ENCODE assay signal across 12 cellular contexts in the genomic region with DNA sequence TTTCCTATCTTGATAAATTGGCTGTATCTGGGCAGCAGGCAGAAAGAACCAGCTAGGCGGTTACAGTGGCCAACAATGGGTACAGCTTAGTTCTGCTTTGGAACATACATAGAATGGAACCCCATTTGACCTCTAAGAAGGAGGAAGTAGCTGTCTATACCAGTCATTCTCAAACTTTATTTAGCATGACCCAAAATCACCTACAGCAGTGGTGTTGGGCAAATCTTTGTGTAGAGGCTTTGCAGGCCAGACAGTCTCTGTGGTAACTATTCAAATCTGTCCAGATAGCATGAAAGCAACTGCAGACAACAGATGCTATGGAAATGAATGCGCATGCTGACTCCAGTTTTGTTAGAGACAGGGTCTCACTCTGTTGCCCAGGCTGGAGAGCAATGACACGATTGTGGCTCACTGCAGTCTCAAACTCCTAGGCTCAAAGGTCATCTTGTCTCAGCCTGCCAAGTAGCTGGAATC. TPM values are rescaled to one million over a fixed set of nuclear protein-coding genes. Genes with fewer than 3 reads are reported as not detected.
DNase-seq lines count a peak whose midpoint lies in the region; ATAC-seq and TF ChIP-seq lines count a peak whose summit lies in the region.
"Had no signal": no experiment of that assay in that cellular context is flagged by ENCODE, and none has a peak within 500 bp of the region (broad histone marks: within the 10 kb centered on the region; RNA-seq: fewer than 3 reads in every experiment).

No MANE protein-coding gene starts in this region.

- H3K4me1 ChIP-seq in OCI-LY7 (ENCODE audit: insufficient read depth, low read length, poor library complexity, severe bottlenecking) (peaks cover 75% of the 10 kb centered on the region), MM.1S (ENCODE audit: low read length) (no peaks in the 10 kb centered on the region), mammary epithelial cell (ENCODE audit: insufficient read depth, low read length) (no peaks in the 10 kb centered on the region)

- TF ChIP-seq CTCF in OCI-LY7 (conservative IDR thresholded peaks at IDR 0.05; ENCODE audit: low read length) (no peak), MM.1S (IDR thresholded peaks at IDR 0.05; ENCODE audit: low read length) (no peak), mammary epithelial cell (conservative IDR thresholded peaks at IDR 0.05 in 1 of 2, IDR thresholded peaks at IDR 0.05 in 1 of 2; ENCODE audit: extremely low read depth in 1 of 2, insufficient read depth in 1 of 2, low read depth in 1 of 2, low read length in 2 of 2) (no peak)

- BruUV-seq in OCI-LY7 (replicated peaks; lab: Mats Ljungman, UMichigan) (no TSS peak), mammary epithelial cell (replicated peaks; lab: Mats Ljungman, UMichigan) (no TSS peak)

- peaks cover 79% of the 10 kb centered on the region for H3K27me3 ChIP-seq in MM.1S (replicated peaks; ENCODE audit: insufficient read depth, low read length)
- H3K27me3 ChIP-seq in mammary epithelial cell (ENCODE audit: insufficient read depth, low read length), result no peaks in the 10 kb centered on the region
- H3K27me3 ChIP-seq: heart left ventricle had no signal

- CTCF ChIA-PET in OCI-LY7 (lab: Charles Lee; ENCODE audit: unreplicated experiment), result interaction anchor here (0.8 to 1.4 kb wide), 2 partner anchors 12 to 75 kb away, joined by 3 to 15 read pairs; partner anchors contain the start of gene KCNC3
- CTCF ChIA-PET in mammary epithelial cell (lab: Charles Lee; ENCODE audit: low non-redundant PET), result no interaction called here

- H3K27me3 Mint-ChIP-seq in stimulated activated memory B cell treated with anti-CD40 and anti-IgM and Interleukin-4, amounts not matched to agents 10 μg/mL and 1 μg/mL and 100 μg/mL, for 72 hours, result no peaks in the 10 kb centered on the region

- H3K36me3 Mint-ChIP-seq in activated naive CD4-positive, alpha-beta T cell treated with anti-CD3 and anti-CD28 coated beads, Interleukin-2, amount 50 U/mL, for 72 hours, result peaks cover 6 to 63% of the 10 kb centered on the region in 2 donors
- peaks cover 62% of the 10 kb centered on the region for H3K36me3 Mint-ChIP-seq in stimulated activated memory B cell treated with anti-CD40 and anti-IgM and Interleukin-4, amounts not matched to agents 10 μg/mL and 1 μg/mL and 100 μg/mL, for 72 hours

- peak; percentile 67 to 68 for ATAC-seq in activated naive CD4-positive, alpha-beta T cell treated with anti-CD3 and anti-CD28 coated beads, Interleukin-2, amount 50 U/mL, for 72 hours
- peak; percentile 71 for ATAC-seq in HG02938 (IDR thresholded peaks at IDR 0.05; ENCODE audit: unreplicated experiment)
- ATAC-seq in stimulated activated memory B cell treated with anti-CD40 and anti-IgM and Interleukin-4, amounts not matched to agents 10 μg/mL and 1 μg/mL and 100 μg/mL, for 72 hours, result peak; percentile 87

- H3K9ac ChIP-seq in MM.1S (ENCODE audit: low read length) (no peak overlapping the region), mammary epithelial cell (ENCODE audit: insufficient read depth, low read length) (no peak overlapping the region)

- in situ Hi-C loops in mammary epithelial cell (cut with MboI; ENCODE audit: low sequenced_read_pairs in 2 of 2), result no loop called here

- H3K9me3 ChIP-seq in OCI-LY7 (ENCODE audit: low read length) (peaks cover 21% of the 10 kb centered on the region), MM.1S (replicated peaks; ENCODE audit: insufficient read depth, low read length) (no peaks in the 10 kb centered on the region), mammary epithelial cell (replicated peaks; ENCODE audit: insufficient read depth, low read length) (no peaks in the 10 kb centered on the region)

- H3K27ac ChIP-seq in OCI-LY7 (ENCODE audit: low read depth, low read length, poor library complexity, severe bottlenecking), result peak overlapping the region; percentile 98
- H3K27ac ChIP-seq in MM.1S (ENCODE audit: low read length), result no peak overlapping the region
- H3K27ac ChIP-seq in mammary epithelial cell (ENCODE audit: insufficient read depth, low read depth, low read length), result no peak overlapping the region
- H3K27ac ChIP-seq: heart left ventricle had no signal

- WGBS in mammary epithelial cell (ENCODE audit: low coverage, missing lambda C conversion rate), result 74% methylated on average over 3 of the region's 3 CpGs

- no peaks in the 10 kb centered on the region for H3K9me2 ChIP-seq in OCI-LY7 (ENCODE audit: insufficient read depth, low read length)
- H3K9me2 ChIP-seq in MM.1S (replicated peaks; ENCODE audit: insufficient read depth, low read length), result no peaks in the 10 kb centered on the region

- no peak overlapping the region for H2AFZ ChIP-seq in OCI-LY7 (ENCODE audit: low read length)
- no peak overlapping the region for H2AFZ ChIP-seq in MM.1S (ENCODE audit: low read length)
- no peak overlapping the region for H2AFZ ChIP-seq in mammary epithelial cell (ENCODE audit: low read depth, low read length)

- dilution Hi-C loops in mammary epithelial cell (cut with HindIII; ENCODE audit: low sequenced_read_pairs), result no loop called here

- no peak for DNase-seq in activated naive CD4-positive, alpha-beta T cell treated with anti-CD3 and anti-CD28 coated beads, Interleukin-2, amount 50 U/mL, for 72 hours (ENCODE audit: low spot score in 2 of 2)
- DNase-seq in activated naive CD4-positive, alpha-beta T cell treated with Interleukin-2 at 50 U/mL for 16 hours, result no peak
- DNase-seq in OCI-LY7 (ENCODE audit: low spot score), result peak; percentile 76
- no peak for DNase-seq in MM.1S
- DNase-seq in mammary epithelial cell, result no peak
- DNase-seq in SW 1271 (lab: John Stamatoyannopoulos, UW), result no peak
- DNase-seq: ACHN, heart left ventricle, IMR-90 had no signal

- H3K4me2 ChIP-seq in OCI-LY7 (ENCODE audit: low read length) (peak overlapping the region; percentile 71), MM.1S (ENCODE audit: low read depth, low read length) (no peak overlapping the region), mammary epithelial cell (ENCODE audit: insufficient read depth, low read depth, low read length) (no peak overlapping the region)

- H3K36me3 ChIP-seq in OCI-LY7 (ENCODE audit: insufficient read depth, low read length) (peaks cover 68% of the 10 kb centered on the region), MM.1S (replicated peaks; ENCODE audit: insufficient read depth, low read length) (no peaks in the 10 kb centered on the region), mammary epithelial cell (ENCODE audit: insufficient read depth, low read length) (no peaks in the 10 kb centered on the region)
- H3K36me3 ChIP-seq: heart left ventricle had no signal

- POLR2A ChIA-PET in OCI-LY7 (lab: Charles Lee), result no interaction called here

- H3K4me3 ChIP-seq in OCI-LY7 (ENCODE audit: low read depth, low read length, poor library complexity, severe bottlenecking), result peak overlapping the region; percentile 74
- no peak overlapping the region for H3K4me3 ChIP-seq in MM.1S (ENCODE audit: low read length)
- no peak overlapping the region for H3K4me3 ChIP-seq in mammary epithelial cell (replicated peaks in 1 of 3; ENCODE audit: insufficient read depth in 1 of 3, low read depth in 2 of 3, low read length in 3 of 3)
- H3K4me3 ChIP-seq: heart left ventricle had no signal

- peaks cover 64% of the 10 kb centered on the region for H3K4me1 Mint-ChIP-seq in stimulated activated memory B cell treated with anti-CD40 and anti-IgM and Interleukin-4, amounts not matched to agents 10 μg/mL and 1 μg/mL and 100 μg/mL, for 72 hours

- H3K27ac Mint-ChIP-seq in activated naive CD4-positive, alpha-beta T cell treated with anti-CD3 and anti-CD28 coated beads, Interleukin-2, amount 50 U/mL, for 72 hours, result no peak overlapping the region
- H3K27ac Mint-ChIP-seq in stimulated activated memory B cell treated with anti-CD40 and anti-IgM and Interleukin-4, amounts not matched to agents 10 μg/mL and 1 μg/mL and 100 μg/mL, for 72 hours, result peak overlapping the region; percentile 94

- H3K79me2 ChIP-seq in OCI-LY7 (ENCODE audit: insufficient read depth, low read depth, low read length), result peaks cover 74% of the 10 kb centered on the region
- H3K79me2 ChIP-seq in MM.1S (ENCODE audit: low read length), result no peaks in the 10 kb centered on the region
- no peaks in the 10 kb centered on the region for H3K79me2 ChIP-seq in mammary epithelial cell (ENCODE audit: insufficient read depth, low read length)

- intact Hi-C loops in OCI-LY7 (cut with micrococcal nuclease; ENCODE audit: unreplicated experiment), result loop anchor here (10.0 kb wide), 2 partner anchors 464 to 666 kb away; partner anchors contain the start of gene PRMT1
- intact Hi-C loops in mammary epithelial cell (cut with micrococcal nuclease), result no loop called here

- H3K4me3 Mint-ChIP-seq in stimulated activated memory B cell treated with anti-CD40 and anti-IgM and Interleukin-4, amounts not matched to agents 10 μg/mL and 1 μg/mL and 100 μg/mL, for 72 hours, result peak overlapping the region; percentile 78

- H4K20me1 ChIP-seq in OCI-LY7 (ENCODE audit: insufficient read depth, low read length) (no peaks in the 10 kb centered on the region), MM.1S (ENCODE audit: insufficient read depth, low read length) (no peaks in the 10 kb centered on the region), mammary epithelial cell (ENCODE audit: insufficient read depth, low read length) (no peaks in the 10 kb centered on the region)

- no peaks in the 10 kb centered on the region for H3F3A ChIP-seq in MM.1S (ENCODE audit: insufficient read depth, low read length)

- peaks cover 4 to 5% of the 10 kb centered on the region in 2 donors for H3K9me3 Mint-ChIP-seq in activated naive CD4-positive, alpha-beta T cell treated with anti-CD3 and anti-CD28 coated beads, Interleukin-2, amount 50 U/mL, for 72 hours
- H3K9me3 Mint-ChIP-seq in stimulated activated memory B cell treated with anti-CD40 and anti-IgM and Interleukin-4, amounts not matched to agents 10 μg/mL and 1 μg/mL and 100 μg/mL, for 72 hours, result no peaks in the 10 kb centered on the region

RNA-seq across cellular contexts. Expression of gene KCNC3, which starts 12.0 kb away (rescaled TPM):
- 10 to 100 TPM in 1 of 2 donors, 1 to 10 TPM in 1; 5.1 to 24.1 TPM for total RNA-seq in activated naive CD4-positive, alpha-beta T cell treated with anti-CD3 and anti-CD28 coated beads, Interleukin-2, amount 50 U/mL, for 72 hours
- total RNA-seq in OCI-LY7 (2014; rRNA removed; shearing (Covaris generic)), result 7.1 and 7.4 TPM in 2 replicates
- 21.7 and 23.4 TPM in 2 replicates for total RNA-seq in OCI-LY7 (2022)
- under 1 TPM; 0.09 to 0.67 TPM for total RNA-seq in mammary epithelial cell
- not detected for polyA plus RNA-seq in mammary epithelial cell
- not detected for polyA minus RNA-seq in mammary epithelial cell
- total RNA-seq: IMR-90 had no signal

RNA-seq across cellular contexts. Expression of gene NAPSA, which starts 24.3 kb away (rescaled TPM):
- total RNA-seq in activated naive CD4-positive, alpha-beta T cell treated with anti-CD3 and anti-CD28 coated beads, Interleukin-2, amount 50 U/mL, for 72 hours, result 100 to 1,000 TPM in 1 of 2 donors, 10 to 100 TPM in 1; 90.8 to 166 TPM
- 2.6 and 5.7 TPM in 2 replicates for total RNA-seq in OCI-LY7 (2014; rRNA removed; shearing (Covaris generic))
- total RNA-seq in OCI-LY7 (2022) (15.7 and 30.1 TPM in 2 replicates), mammary epithelial cell (1 to 10 TPM in 1 of 2 donors, under 1 TPM in 1; 0.75 to 1.3 TPM)
- 0.24 TPM for polyA plus RNA-seq in mammary epithelial cell
- polyA minus RNA-seq in mammary epithelial cell, result not detected
- total RNA-seq: IMR-90 had no signal
- polyA plus RNA-seq: neural cell had no signal

RNA-seq across cellular contexts. Expression of gene NR1H2, which starts 35.1 kb away (rescaled TPM):
- 10 to 100 TPM; 51.1 to 61.2 TPM for total RNA-seq in activated naive CD4-positive, alpha-beta T cell treated with anti-CD3 and anti-CD28 coated beads, Interleukin-2, amount 50 U/mL, for 72 hours
- 52.8 and 65.7 TPM in 2 replicates for total RNA-seq in OCI-LY7 (2014; rRNA removed; shearing (Covaris generic))
- total RNA-seq in OCI-LY7 (2022) (41.2 and 53.1 TPM in 2 replicates), mammary epithelial cell (10 to 100 TPM; 53.8 to 65.5 TPM)
- 33.4 TPM for polyA plus RNA-seq in mammary epithelial cell
- polyA minus RNA-seq in mammary epithelial cell, result 11.7 TPM

RNA-seq across cellular contexts. Expression of gene POLD1, which starts 43.0 kb away (rescaled TPM):
- 100 to 1,000 TPM; 183 to 254 TPM for total RNA-seq in activated naive CD4-positive, alpha-beta T cell treated with anti-CD3 and anti-CD28 coated beads, Interleukin-2, amount 50 U/mL, for 72 hours
- 147 and 233 TPM in 2 replicates for total RNA-seq in OCI-LY7 (2014; rRNA removed; shearing (Covaris generic))
- total RNA-seq in OCI-LY7 (2022) (119 and 127 TPM in 2 replicates), mammary epithelial cell (10 to 100 TPM; 16.3 to 49.8 TPM)
- polyA plus RNA-seq in mammary epithelial cell, result 31.7 TPM
- 20.7 TPM for polyA minus RNA-seq in mammary epithelial cell
